In genomic region chr1:64809309-64809708, GRCh38 we compare ENCODE assay signal across 1 cellular context.
TF ChIP-seq lines count a peak whose summit lies in the region.

No MANE protein-coding gene starts in this region.

TF ChIP-seq in HEK293, 187 proteins besides CTCF, POLR2A, EP300 and RAD21 (continued from another document):
- TF ChIP-seq, protein P1, sequence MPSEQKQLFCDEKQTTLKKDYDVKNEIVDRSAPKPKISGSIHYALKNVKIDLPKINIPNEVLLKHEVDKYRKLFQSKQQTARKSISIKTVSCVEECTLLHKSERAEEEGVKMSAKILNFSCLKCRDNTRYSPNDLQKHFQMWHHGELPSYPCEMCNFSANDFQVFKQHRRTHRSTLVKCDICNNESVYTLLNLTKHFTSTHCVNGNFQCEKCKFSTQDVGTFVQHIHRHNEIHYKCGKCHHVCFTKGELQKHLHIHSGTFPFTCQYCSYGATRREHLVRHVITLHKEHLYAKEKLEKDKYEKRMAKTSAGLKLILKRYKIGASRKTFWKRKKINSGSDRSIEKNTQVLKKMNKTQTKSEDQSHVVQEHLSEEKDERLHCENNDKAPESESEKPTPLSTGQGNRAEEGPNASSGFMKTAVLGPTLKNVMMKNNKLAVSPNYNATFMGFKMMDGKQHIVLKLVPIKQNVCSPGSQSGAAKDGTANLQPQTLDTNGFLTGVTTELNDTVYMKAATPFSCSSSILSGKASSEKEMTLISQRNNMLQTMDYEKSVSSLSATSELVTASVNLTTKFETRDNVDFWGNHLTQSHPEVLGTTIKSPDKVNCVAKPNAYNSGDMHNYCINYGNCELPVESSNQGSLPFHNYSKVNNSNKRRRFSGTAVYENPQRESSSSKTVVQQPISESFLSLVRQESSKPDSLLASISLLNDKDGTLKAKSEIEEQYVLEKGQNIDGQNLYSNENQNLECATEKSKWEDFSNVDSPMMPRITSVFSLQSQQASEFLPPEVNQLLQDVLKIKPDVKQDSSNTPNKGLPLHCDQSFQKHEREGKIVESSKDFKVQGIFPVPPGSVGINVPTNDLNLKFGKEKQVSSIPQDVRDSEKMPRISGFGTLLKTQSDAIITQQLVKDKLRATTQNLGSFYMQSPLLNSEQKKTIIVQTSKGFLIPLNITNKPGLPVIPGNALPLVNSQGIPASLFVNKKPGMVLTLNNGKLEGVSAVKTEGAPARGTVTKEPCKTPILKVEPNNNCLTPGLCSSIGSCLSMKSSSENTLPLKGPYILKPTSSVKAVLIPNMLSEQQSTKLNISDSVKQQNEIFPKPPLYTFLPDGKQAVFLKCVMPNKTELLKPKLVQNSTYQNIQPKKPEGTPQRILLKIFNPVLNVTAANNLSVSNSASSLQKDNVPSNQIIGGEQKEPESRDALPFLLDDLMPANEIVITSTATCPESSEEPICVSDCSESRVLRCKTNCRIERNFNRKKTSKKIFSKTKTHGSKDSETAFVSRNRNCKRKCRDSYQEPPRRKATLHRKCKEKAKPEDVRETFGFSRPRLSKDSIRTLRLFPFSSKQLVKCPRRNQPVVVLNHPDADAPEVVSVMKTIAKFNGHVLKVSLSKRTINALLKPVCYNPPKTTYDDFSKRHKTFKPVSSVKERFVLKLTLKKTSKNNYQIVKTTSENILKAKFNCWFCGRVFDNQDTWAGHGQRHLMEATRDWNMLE (tag by site-specific recombination; conservative IDR thresholded peaks at IDR 0.05; ENCODE audit: low read depth): peak; percentile 63
- TF ChIP-seq ZBTB8A (tag by site-specific recombination; IDR thresholded peaks at IDR 0.05): peak; percentile 24; the same call in 1 of the 2 replicates
- TF ChIP-seq ZNF623 (tag by site-specific recombination; IDR thresholded peaks at IDR 0.05): peak; percentile 50
- TF ChIP-seq ZXDB (tag by site-specific recombination; IDR thresholded peaks at IDR 0.05): no peak
- peak; percentile 82; the same call in 1 of the 2 replicates for TF ChIP-seq ZNF394 (tag by site-specific recombination; IDR thresholded peaks at IDR 0.05; ENCODE audit: borderline replicate concordance)
- TF ChIP-seq, protein P2, sequence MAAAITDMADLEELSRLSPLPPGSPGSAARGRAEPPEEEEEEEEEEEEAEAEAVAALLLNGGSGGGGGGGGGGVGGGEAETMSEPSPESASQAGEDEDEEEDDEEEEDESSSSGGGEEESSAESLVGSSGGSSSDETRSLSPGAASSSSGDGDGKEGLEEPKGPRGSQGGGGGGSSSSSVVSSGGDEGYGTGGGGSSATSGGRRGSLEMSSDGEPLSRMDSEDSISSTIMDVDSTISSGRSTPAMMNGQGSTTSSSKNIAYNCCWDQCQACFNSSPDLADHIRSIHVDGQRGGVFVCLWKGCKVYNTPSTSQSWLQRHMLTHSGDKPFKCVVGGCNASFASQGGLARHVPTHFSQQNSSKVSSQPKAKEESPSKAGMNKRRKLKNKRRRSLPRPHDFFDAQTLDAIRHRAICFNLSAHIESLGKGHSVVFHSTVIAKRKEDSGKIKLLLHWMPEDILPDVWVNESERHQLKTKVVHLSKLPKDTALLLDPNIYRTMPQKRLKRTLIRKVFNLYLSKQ (tag by site-specific recombination; IDR thresholded peaks at IDR 0.05; ENCODE audit: borderline replicate concordance): no peak
- TF ChIP-seq ZNF426 (tag by site-specific recombination; IDR thresholded peaks at IDR 0.05): peak; percentile 58
- 0 out of 2 replicates have a peak, but pooled peaks have one; percentile 28 for TF ChIP-seq ZNF558 (tag by site-specific recombination; IDR thresholded peaks at IDR 0.05)
